34 cellular contexts compared by ENCODE assay signal in genomic region chr19:52391135-52391534, GRCh38. TPM values are rescaled to one million over a fixed set of nuclear protein-coding genes. Genes with fewer than 3 reads are reported as not detected.
A peak's percentile ranks its signal among the peaks of the same experiment; 100 is the strongest.
DNase-seq lines count a peak whose midpoint lies in the region; ATAC-seq and TF ChIP-seq lines count a peak whose summit lies in the region.
"Had no signal": no experiment of that assay in that cellular context is flagged by ENCODE, and none has a peak within 500 bp of the region (broad histone marks: within the 10 kb centered on the region; RNA-seq: fewer than 3 reads in every experiment).

No MANE protein-coding gene starts in this region.

- peak; percentile 20; the same call in 1 of the 2 replicates for TF ChIP-seq RAD21 in HCT116 (IDR thresholded peaks at IDR 0.05; ENCODE audit: low read depth)

- peaks cover 20 to 58% (median 31%) of the 10 kb centered on the region in 3 donors for H3K9me3 Mint-ChIP-seq in T-cell
- H3K9me3 Mint-ChIP-seq: type B pancreatic cell had no signal

- no peak for ATAC-seq in DND-41 (ENCODE audit: insufficient read depth, low read depth)
- no peak for ATAC-seq in HCT116
- no peak for ATAC-seq in T-cell (replicated peaks in 1 of 4)
- no peak for ATAC-seq in HG03045 (IDR thresholded peaks at IDR 0.05; ENCODE audit: unreplicated experiment)
- ATAC-seq in left colon, result no peak
- ATAC-seq: activated CD4-positive, CD25-positive, alpha-beta regulatory T cell treated with anti-CD3 and anti-CD28 coated beads, Interleukin-2, amount 50 U/mL, for 24 hours; activated CD8-positive, alpha-beta memory T cell treated with anti-CD3 and anti-CD28 coated beads, Interleukin-2, amount 10 ng/mL, durations not matched to agents 7 days and 5 days; activated naive CD8-positive, alpha-beta T cell treated with anti-CD3 and anti-CD28 coated beads, Interleukin-2, amount 50 U/mL, for 24 hours; activated T-cell treated with anti-CD3 and anti-CD28 coated beads, Interleukin-2, amount 50 U/mL, for 4 hours; gastroesophageal sphincter; stimulated activated naive B cell treated with anti-CD40 and anti-IgM and Interleukin-4, amounts not matched to agents 10 μg/mL and 1 μg/mL and 100 μg/mL, for 72 hours had no signal

- intact Hi-C loops in HCT116 (cut with micrococcal nuclease), result no loop called here
- intact Hi-C loops in left colon (cut with DNase I, micrococcal nuclease), result no loop called here

- POLR2A ChIA-PET in HCT116 (lab: Charles Lee) (no interaction called here), T-cell (lab: Charles Lee) (no interaction called here)

- H3K27ac Mint-ChIP-seq in T-cell, result no peak overlapping the region
- H3K27ac Mint-ChIP-seq: activated CD8-positive, alpha-beta memory T cell treated with anti-CD3 and anti-CD28 coated beads, Interleukin-2, amount 10 ng/mL, durations not matched to agents 7 days and 5 days; activated naive CD8-positive, alpha-beta T cell treated with anti-CD3 and anti-CD28 coated beads, Interleukin-2, amount 50 U/mL, for 24 hours; nephron; stimulated activated naive B cell treated with anti-CD40 and anti-IgM and Interleukin-4, amounts not matched to agents 10 μg/mL and 1 μg/mL and 100 μg/mL, for 72 hours; type B pancreatic cell had no signal

- RAD21 ChIA-PET in HCT116 (lab: Charles Lee; ENCODE audit: low non-redundant PET in 1 of 2, low total read pairs in 2 of 2, uncharacterized antibody in 2 of 2, unreplicated experiment in 2 of 2), result no interaction called here

- DNase-seq in DND-41 (no peak), HCT116 (ENCODE audit: low read depth, low spot score) (no peak), RKO (ENCODE audit: low spot score) (peak; percentile 6), iPS-NIHi11 (ENCODE audit: low spot score) (peak; percentile 35), activated gamma-delta T cell treated with Interleukin-2 at 50 U/mL for 16 hours (no peak), T-cell (no peak), left colon (no peak)
- DNase-seq: activated CD4-positive, alpha-beta T cell treated with anti-CD3 and anti-CD28 coated beads, Interleukin-2, amount 50 U/mL, for 4 hours; activated CD8-positive, alpha-beta memory T cell treated with anti-CD3 and anti-CD28 coated beads, Interleukin-2, amount 10 ng/mL, durations not matched to agents 7 days and 5 days; activated naive CD8-positive, alpha-beta T cell treated with anti-CD3 and anti-CD28 coated beads, Interleukin-2, amount 50 U/mL, for 24 hours; activated T-cell treated with anti-CD3 and anti-CD28 coated beads, Interleukin-2, amount 50 U/mL, for 4 hours; C1 segment of cervical spinal cord; Caco-2; colonic mucosa; DMS79 treated with DMSO at 0.1 percent for 48 hours; effector CD4-positive, alpha-beta T cell; MG63; NCI-H1417; NCI-H2081; NCI-H2227 treated with DMSO at 0.1 percent for 48 hours; NCI-H526 treated with DMSO at 0.1 percent for 48 hours; small intestine; stimulated activated naive B cell treated with anti-CD40 and anti-IgM and Interleukin-4, amounts not matched to agents 10 μg/mL and 1 μg/mL and 100 μg/mL, for 72 hours had no signal

- H3K9ac ChIP-seq in DND-41 (ENCODE audit: low read depth, low read length) (no peak overlapping the region), HCT116 (ENCODE audit: low read length) (no peak overlapping the region)

- peak; percentile 32 for TF ChIP-seq CTCF in DND-41 (IDR thresholded peaks at IDR 0.05; ENCODE audit: borderline replicate concordance, extremely low read depth, low read length, poor library complexity, severe bottlenecking)
- no peak; a peak in 1 of 6 replicates for TF ChIP-seq CTCF in HCT116 (IDR thresholded peaks at IDR 0.05 in 2 of 3, conservative IDR thresholded peaks at IDR 0.05 in 1 of 3; ENCODE audit: borderline replicate concordance in 1 of 3, insufficient read depth in 1 of 3, low read depth in 2 of 3, low read length in 2 of 3)

- H2AFZ ChIP-seq in DND-41 (ENCODE audit: low read depth, low read length) (no peak overlapping the region), HCT116 (ENCODE audit: low read depth, low read length, poor library complexity, severe bottlenecking) (no peak overlapping the region)

- CTCF ChIA-PET in HCT116 (lab: Charles Lee) (no interaction called here), T-cell (lab: Charles Lee) (no interaction called here)

- H3K9me3 ChIP-seq in DND-41 (ENCODE audit: insufficient read depth, low read length, severe bottlenecking) (peaks cover 9% of the 10 kb centered on the region), HCT116 (ENCODE audit: control insufficient read depth in 1 of 2, insufficient read depth in 1 of 2, low read depth in 1 of 2, low read length in 2 of 2) (peaks cover 0 to 10% of the 10 kb centered on the region in 2 experiments; a peak in 2 of 4 replicates)
- H3K9me3 ChIP-seq: colonic mucosa had no signal

- H3K4me3 ChIP-seq in DND-41 (ENCODE audit: low read depth in 1 of 2, low read length in 2 of 2) (no peak overlapping the region), HCT116 (replicated peaks in 1 of 2; ENCODE audit: low read depth in 1 of 2, low read length in 2 of 2) (no peak overlapping the region)
- H3K4me3 ChIP-seq: cardiac muscle cell, colonic mucosa, gastroesophageal sphincter, MG63, SJSA1 had no signal

- H3K27me3 Mint-ChIP-seq in T-cell, result no peaks in the 10 kb centered on the region
- H3K27me3 Mint-ChIP-seq: activated CD8-positive, alpha-beta memory T cell treated with anti-CD3 and anti-CD28 coated beads, Interleukin-2, amount 10 ng/mL, durations not matched to agents 7 days and 5 days; activated naive CD8-positive, alpha-beta T cell treated with anti-CD3 and anti-CD28 coated beads, Interleukin-2, amount 50 U/mL, for 24 hours; stimulated activated naive B cell treated with anti-CD40 and anti-IgM and Interleukin-4, amounts not matched to agents 10 μg/mL and 1 μg/mL and 100 μg/mL, for 72 hours; type B pancreatic cell had no signal

- H3K4me3 Mint-ChIP-seq in T-cell, result no peak overlapping the region
- H3K4me3 Mint-ChIP-seq: activated CD8-positive, alpha-beta memory T cell treated with anti-CD3 and anti-CD28 coated beads, Interleukin-2, amount 10 ng/mL, durations not matched to agents 7 days and 5 days; activated naive CD8-positive, alpha-beta T cell treated with anti-CD3 and anti-CD28 coated beads, Interleukin-2, amount 50 U/mL, for 24 hours; activated T-cell treated with anti-CD3 and anti-CD28 coated beads, Interleukin-2, amount 50 U/mL, for 4 hours; nephron; stimulated activated naive B cell treated with anti-CD40 and anti-IgM and Interleukin-4, amounts not matched to agents 10 μg/mL and 1 μg/mL and 100 μg/mL, for 72 hours; type B pancreatic cell had no signal

- H3K36me3 ChIP-seq in DND-41 (ENCODE audit: insufficient read depth, low read length), result peaks cover 42% of the 10 kb centered on the region
- no peaks in the 10 kb centered on the region for H3K36me3 ChIP-seq in HCT116 (ENCODE audit: control insufficient read depth in 1 of 2, insufficient read depth in 2 of 2, low read length in 2 of 2)
- H3K36me3 ChIP-seq: cardiac muscle cell, colonic mucosa, MG63 had no signal

- no peaks in the 10 kb centered on the region for H3K4me1 Mint-ChIP-seq in T-cell
- H3K4me1 Mint-ChIP-seq: activated CD8-positive, alpha-beta memory T cell treated with anti-CD3 and anti-CD28 coated beads, Interleukin-2, amount 10 ng/mL, durations not matched to agents 7 days and 5 days; activated naive CD8-positive, alpha-beta T cell treated with anti-CD3 and anti-CD28 coated beads, Interleukin-2, amount 50 U/mL, for 24 hours; nephron; stimulated activated naive B cell treated with anti-CD40 and anti-IgM and Interleukin-4, amounts not matched to agents 10 μg/mL and 1 μg/mL and 100 μg/mL, for 72 hours had no signal

- no peak overlapping the region for H3K4me2 ChIP-seq in DND-41 (ENCODE audit: insufficient read depth, low read length)
- no peak overlapping the region for H3K4me2 ChIP-seq in HCT116 (ENCODE audit: low read length)

- BruUV-seq in HCT116 (replicated peaks; lab: Mats Ljungman, UMichigan), result no TSS peak

- H3K36me3 Mint-ChIP-seq in T-cell, result peaks cover 48% of the 10 kb centered on the region

- H3K27ac ChIP-seq in DND-41 (ENCODE audit: low read length) (no peak overlapping the region), HCT116 (ENCODE audit: low read depth, low read length) (no peak overlapping the region)
- H3K27ac ChIP-seq: cardiac muscle cell, colonic mucosa, gastroesophageal sphincter, RWPE1, SJSA1 had no signal

- H3K9me2 ChIP-seq in HCT116 (ENCODE audit: insufficient read depth), result no peaks in the 10 kb centered on the region

- H4K20me1 ChIP-seq in DND-41 (ENCODE audit: insufficient read depth, low read length) (no peaks in the 10 kb centered on the region), HCT116 (ENCODE audit: insufficient read depth) (no peaks in the 10 kb centered on the region)

- H3K79me2 ChIP-seq in DND-41 (ENCODE audit: insufficient read depth, low read length), result peaks cover 14% of the 10 kb centered on the region
- H3K79me2 ChIP-seq in HCT116 (ENCODE audit: insufficient read depth, low read length), result no peaks in the 10 kb centered on the region

- TF ChIP-seq POLR2A in HCT116 (IDR thresholded peaks at IDR 0.05; ENCODE audit: borderline replicate concordance, extremely low read depth, insufficient read depth, insufficient read length), result no peak

- H3K4me1 ChIP-seq in DND-41 (ENCODE audit: insufficient read depth, low read length) (peaks cover 12% of the 10 kb centered on the region), HCT116 (ENCODE audit: control insufficient read depth in 1 of 2, insufficient read depth in 2 of 2, low read length in 2 of 2) (no peaks in the 10 kb centered on the region)
- H3K4me1 ChIP-seq: Caco-2, colonic mucosa, gastroesophageal sphincter, SJSA1 had no signal

- H3K27me3 ChIP-seq in DND-41 (ENCODE audit: insufficient read depth, low read length, poor library complexity) (no peaks in the 10 kb centered on the region), HCT116 (ENCODE audit: insufficient read depth, low read length) (no peaks in the 10 kb centered on the region)
- H3K27me3 ChIP-seq: cardiac muscle cell, colonic mucosa, gastroesophageal sphincter, MG63, SJSA1 had no signal

TF ChIP-seq in HCT116, 20 proteins besides CTCF, POLR2A, EP300 and RAD21:
- no peak for TF ChIP-seq CEBPB (IDR thresholded peaks at IDR 0.05; ENCODE audit: low read depth)
- TF ChIP-seq JUND (IDR thresholded peaks at IDR 0.05), result no peak

RNA-seq across cellular contexts. Expression of gene ZNF528, which starts 6.5 kb away (rescaled TPM):
- total RNA-seq in HCT116 (2021; ENCODE audit: unreplicated experiment), result not detected
- polyA plus RNA-seq in HCT116 (2012), result 0.13 TPM in 1 of 2 replicates, not detected in the other
- 10 to 100 TPM; 18.7 to 36.5 (median 32.4) TPM for total RNA-seq in T-cell
- 10 to 100 TPM in 1 of 2 donors, 1 to 10 TPM in 1; 9.5 to 13.6 TPM for total RNA-seq in left colon

RNA-seq across cellular contexts. Expression of gene ZNF880, which starts 21.4 kb away (rescaled TPM):
- total RNA-seq in HCT116 (2021; ENCODE audit: unreplicated experiment) (not detected), T-cell (10 to 100 TPM; 15.3 to 31.1 (median 28.5) TPM), left colon (10 to 100 TPM in 1 of 2 donors, 1 to 10 TPM in 1; 5.6 to 10.3 TPM)
- polyA plus RNA-seq in HCT116 (2012), result not detected in 2 replicates

RNA-seq across cellular contexts. Expression of gene ZNF534, which starts 37.8 kb away (rescaled TPM):
- total RNA-seq in HCT116 (2021; ENCODE audit: unreplicated experiment) (not detected), T-cell (under 1 TPM in 1 of 5 donors, not detected in 4; 0.42 TPM), left colon (not detected)
- polyA plus RNA-seq in HCT116 (2012), result not detected in 2 replicates
- total RNA-seq: activated CD8-positive, alpha-beta memory T cell treated with anti-CD3 and anti-CD28 coated beads, Interleukin-2, amount 10 ng/mL, durations not matched to agents 7 days and 5 days; activated T-cell treated with anti-CD3 and anti-CD28 coated beads, Interleukin-2, amount 50 U/mL, for 4 hours; astrocyte; Caco-2; osteocyte; SJSA1; T-helper 1 cell treated with Interleukin-12 subunit alpha and Interleukin-12 subunit beta and Interleukin-4 antibody, amounts not matched to agents 30 ng/mL and 1 ng/mL, for 36 hours had no signal

RNA-seq across cellular contexts. Expression of gene ZNF610, which starts 55.1 kb away (rescaled TPM):
- total RNA-seq in HCT116 (2021; ENCODE audit: unreplicated experiment) (not detected), T-cell (1 to 10 TPM in 3 of 5 donors, under 1 TPM in 2; 0.51 to 5.4 (median 1.3) TPM), left colon (1 to 10 TPM in 1 of 2 donors, under 1 TPM in 1; 0.79 to 1.1 TPM)
- polyA plus RNA-seq in HCT116 (2012), result not detected in 2 replicates

Comparison
In these comparisons a context has a peak if more than half of its experiments do, and no peak if none do; other contexts are left out.
1. DNase-seq: peak in RKO (single experiment) and iPS-NIHi11 (single experiment); none in DND-41 (single experiment), HCT116 (single experiment), activated gamma-delta T cell treated with Interleukin-2 at 50 U/mL for 16 hours (single experiment), T-cell (0 of 34) and left colon (0 of 2).
2. RNA of gene ZNF528, which starts 6.5 kb away (total RNA-seq): 18.7 to 36.5 TPM in T-cell and 9.5 to 13.6 TPM in left colon; not detected in HCT116 (single experiment); every median in the first group is over 10 times any median in the second.